In the genomic region with DNA sequence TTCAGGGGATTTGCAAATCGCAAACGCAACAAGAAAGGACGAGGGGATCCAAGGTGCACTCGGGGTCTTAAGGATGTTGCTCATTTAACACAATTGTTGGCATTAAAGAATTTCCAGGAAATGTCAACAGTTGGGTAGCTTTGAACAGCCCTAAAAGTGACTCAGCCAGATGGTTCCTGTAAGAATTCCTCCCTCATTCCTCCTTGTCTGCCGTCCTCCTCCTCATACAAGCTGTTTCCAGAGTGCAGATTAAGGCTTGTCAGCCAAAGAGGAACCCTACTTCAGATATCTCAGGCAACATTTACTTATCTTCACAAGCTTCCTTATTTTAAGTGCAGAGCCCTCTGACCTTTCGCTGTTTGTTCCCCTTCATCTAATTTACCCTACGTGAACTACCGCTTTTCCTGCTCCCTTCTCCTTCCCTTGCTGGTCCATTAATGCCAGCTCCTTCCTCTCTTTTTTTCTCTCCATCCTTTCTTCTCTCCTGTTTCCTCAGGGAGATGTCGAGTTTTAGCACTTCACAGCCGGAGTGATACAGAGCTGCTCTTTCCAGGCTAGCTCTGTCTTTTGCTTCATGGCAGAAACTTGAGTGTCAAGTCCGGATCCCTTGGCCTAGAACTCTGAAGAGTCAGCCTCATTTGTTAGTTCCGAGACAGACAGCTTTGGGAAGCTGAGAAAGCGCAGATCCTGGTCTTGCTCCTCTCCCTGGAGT, we compare ENCODE assay signal across 8 cellular contexts. TPM values are rescaled to one million over a fixed set of nuclear protein-coding genes. Genes with fewer than 3 reads are reported as not detected.
A peak's percentile ranks its signal among the peaks of the same experiment; 100 is the strongest.
DNase-seq lines count a peak whose midpoint lies in the region; ATAC-seq and TF ChIP-seq lines count a peak whose summit lies in the region.

No MANE protein-coding gene starts in this region.

- no peaks in the 10 kb centered on the region for H3K9me3 ChIP-seq in PC-9 (ENCODE audit: insufficient read depth, low read depth)

- POLR2A ChIA-PET in PC-9 (lab: Charles Lee; ENCODE audit: unreplicated experiment), result no interaction called here

- H3K27ac ChIP-seq in PC-9, result peak overlapping the region; percentile 74
- H3K27ac ChIP-seq in epithelial cell of prostate, result peak overlapping the region; percentile 96

- CTCF ChIA-PET in PC-9 (lab: Charles Lee), result interaction anchor here (0.6 to 0.7 kb wide), 2 partner anchors 17 to 20 kb away, joined by 3 read pairs; no protein-coding TSS in a partner anchor

- peaks cover 38% of the 10 kb centered on the region for H3K4me1 ChIP-seq in PC-9 (replicated peaks; ENCODE audit: insufficient read depth)

- no peaks in the 10 kb centered on the region for H3K36me3 ChIP-seq in PC-9 (ENCODE audit: low read depth)

- intact Hi-C loops in PC-9 (cut with micrococcal nuclease; ENCODE audit: unreplicated experiment) (loop anchor here (1.0 kb wide), 3 partner anchors 43 to 371 kb away; no protein-coding TSS in a partner anchor), posterior vena cava (cut with DNase I) (no loop called here)

- no peak overlapping the region for H2AFZ ChIP-seq in PC-9

- no peak for TF ChIP-seq CTCF in PC-9 (conservative IDR thresholded peaks at IDR 0.05)

- DNase-seq in GF-D8 (lab: John Stamatoyannopoulos, UW) (peak; percentile 85), PC-9 (no peak), epithelial cell of prostate (ENCODE audit: low read depth, low spot score) (no peak), non-pigmented ciliary epithelial cell (ENCODE audit: low read depth) (peak; percentile 54), COLO668 (lab: John Stamatoyannopoulos, UW; ENCODE audit: unreplicated experiment) (no peak), posterior vena cava (ENCODE audit: low spot score) (no peak)

- no peaks in the 10 kb centered on the region for H4K20me1 ChIP-seq in PC-9 (ENCODE audit: insufficient read depth)

- no peak overlapping the region for H3K4me3 ChIP-seq in PC-9

- peak overlapping the region; percentile 75 for H3K4me2 ChIP-seq in PC-9

- no peaks in the 10 kb centered on the region for H3K79me2 ChIP-seq in PC-9 (ENCODE audit: low read depth)

- peaks cover 25% of the 10 kb centered on the region for H3F3A ChIP-seq in PC-9 (ENCODE audit: insufficient read depth, low read depth)

- no peak for ATAC-seq in HG03460 (IDR thresholded peaks at IDR 0.05; ENCODE audit: unreplicated experiment)
- no peak for ATAC-seq in GM18517 (IDR thresholded peaks at IDR 0.05; ENCODE audit: unreplicated experiment)

- no peaks in the 10 kb centered on the region for H3K27me3 ChIP-seq in PC-9 (ENCODE audit: insufficient read depth, low read depth)

- H3K9me2 ChIP-seq in PC-9 (ENCODE audit: insufficient read depth), result no peaks in the 10 kb centered on the region

- BruUV-seq in PC-9 (replicated peaks; lab: Mats Ljungman, UMichigan), result no TSS peak

RNA-seq across cellular contexts. Expression of gene TBC1D7, which starts 26.1 kb away (rescaled TPM):
- total RNA-seq in PC-9 (2021), result 29.2 and 30.4 TPM in 2 replicates
- total RNA-seq in posterior vena cava, result 10 to 100 TPM in 1 of 2 donors, 1 to 10 TPM in 1; 9.9 to 11.9 TPM

Comparison
In these comparisons a context has a peak if more than half of its experiments do, and no peak if none do; other contexts are left out.
1. DNase-seq: peak in GF-D8 (single experiment) and non-pigmented ciliary epithelial cell (single experiment); none in PC-9 (0 of 2), epithelial cell of prostate (single experiment), COLO668 (single experiment) and posterior vena cava (single experiment).